Comparison of ENCODE assay signal across 1 cellular context in genomic region chr4:57098415-57098814, GRCh38.
TF ChIP-seq lines count a peak whose summit lies in the region.

No MANE protein-coding gene starts in this region.

TF ChIP-seq in GM23338, 12 proteins besides CTCF, POLR2A, EP300 and RAD21 (continued from another document):
- TF ChIP-seq ETS1 (IDR thresholded peaks at IDR 0.05) = no peak
- no peak for TF ChIP-seq EZH2phosphoT487 (IDR thresholded peaks at IDR 0.05; ENCODE audit: unreplicated experiment)
- TF ChIP-seq POLR2AphosphoS5 (IDR thresholded peaks at IDR 0.05; ENCODE audit: low read depth) = no peak
- TF ChIP-seq EZH2 (IDR thresholded peaks at IDR 0.05; ENCODE audit: low read depth, unreplicated experiment) = no peak
- TF ChIP-seq ZNF462 (CRISPR knock-in tag; IDR thresholded peaks at IDR 0.05) = no peak
- no peak for TF ChIP-seq JUNB (IDR thresholded peaks at IDR 0.05; ENCODE audit: unreplicated experiment)
- no peak for TF ChIP-seq ZNF114 (CRISPR knock-in tag; IDR thresholded peaks at IDR 0.05)
- no peak for TF ChIP-seq NANOG (IDR thresholded peaks at IDR 0.05; ENCODE audit: borderline replicate concordance)
- no peak for TF ChIP-seq ZNF331 (CRISPR knock-in tag; IDR thresholded peaks at IDR 0.05; ENCODE audit: low read depth)
- no peak for TF ChIP-seq CREB1 (CRISPR knock-in tag; IDR thresholded peaks at IDR 0.05; ENCODE audit: low read depth)
